Comparison of ENCODE assay signal across 1 cellular context in genomic region chr5:116476903-116477537, GRCh38.
TF ChIP-seq lines count a peak whose summit lies in the region.

No MANE protein-coding gene starts in this region.

TF ChIP-seq in WTC11, 78 proteins besides CTCF, POLR2A, EP300 and RAD21 (continued from another document):
- TF ChIP-seq, protein P1, sequence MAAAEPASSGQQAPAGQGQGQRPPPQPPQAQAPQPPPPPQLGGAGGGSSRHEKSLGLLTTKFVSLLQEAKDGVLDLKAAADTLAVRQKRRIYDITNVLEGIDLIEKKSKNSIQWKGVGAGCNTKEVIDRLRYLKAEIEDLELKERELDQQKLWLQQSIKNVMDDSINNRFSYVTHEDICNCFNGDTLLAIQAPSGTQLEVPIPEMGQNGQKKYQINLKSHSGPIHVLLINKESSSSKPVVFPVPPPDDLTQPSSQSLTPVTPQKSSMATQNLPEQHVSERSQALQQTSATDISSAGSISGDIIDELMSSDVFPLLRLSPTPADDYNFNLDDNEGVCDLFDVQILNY (CRISPR knock-in tag; IDR thresholded peaks at IDR 0.05), result no peak
- TF ChIP-seq, protein P2, sequence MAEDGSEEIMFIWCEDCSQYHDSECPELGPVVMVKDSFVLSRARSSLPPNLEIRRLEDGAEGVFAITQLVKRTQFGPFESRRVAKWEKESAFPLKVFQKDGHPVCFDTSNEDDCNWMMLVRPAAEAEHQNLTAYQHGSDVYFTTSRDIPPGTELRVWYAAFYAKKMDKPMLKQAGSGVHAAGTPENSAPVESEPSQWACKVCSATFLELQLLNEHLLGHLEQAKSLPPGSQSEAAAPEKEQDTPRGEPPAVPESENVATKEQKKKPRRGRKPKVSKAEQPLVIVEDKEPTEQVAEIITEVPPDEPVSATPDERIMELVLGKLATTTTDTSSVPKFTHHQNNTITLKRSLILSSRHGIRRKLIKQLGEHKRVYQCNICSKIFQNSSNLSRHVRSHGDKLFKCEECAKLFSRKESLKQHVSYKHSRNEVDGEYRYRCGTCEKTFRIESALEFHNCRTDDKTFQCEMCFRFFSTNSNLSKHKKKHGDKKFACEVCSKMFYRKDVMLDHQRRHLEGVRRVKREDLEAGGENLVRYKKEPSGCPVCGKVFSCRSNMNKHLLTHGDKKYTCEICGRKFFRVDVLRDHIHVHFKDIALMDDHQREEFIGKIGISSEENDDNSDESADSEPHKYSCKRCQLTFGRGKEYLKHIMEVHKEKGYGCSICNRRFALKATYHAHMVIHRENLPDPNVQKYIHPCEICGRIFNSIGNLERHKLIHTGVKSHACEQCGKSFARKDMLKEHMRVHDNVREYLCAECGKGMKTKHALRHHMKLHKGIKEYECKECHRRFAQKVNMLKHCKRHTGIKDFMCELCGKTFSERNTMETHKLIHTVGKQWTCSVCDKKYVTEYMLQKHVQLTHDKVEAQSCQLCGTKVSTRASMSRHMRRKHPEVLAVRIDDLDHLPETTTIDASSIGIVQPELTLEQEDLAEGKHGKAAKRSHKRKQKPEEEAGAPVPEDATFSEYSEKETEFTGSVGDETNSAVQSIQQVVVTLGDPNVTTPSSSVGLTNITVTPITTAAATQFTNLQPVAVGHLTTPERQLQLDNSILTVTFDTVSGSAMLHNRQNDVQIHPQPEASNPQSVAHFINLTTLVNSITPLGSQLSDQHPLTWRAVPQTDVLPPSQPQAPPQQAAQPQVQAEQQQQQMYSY (CRISPR knock-in tag; IDR thresholded peaks at IDR 0.05), result no peak
